9 cellular contexts compared by ENCODE assay signal in genomic region chr5:76083555-76084495, GRCh38. TPM values are rescaled to one million over a fixed set of nuclear protein-coding genes. Genes with fewer than 3 reads are reported as not detected.
DNase-seq lines count a peak whose midpoint lies in the region; ATAC-seq and TF ChIP-seq lines count a peak whose summit lies in the region.
"Had no signal": no experiment of that assay in that cellular context is flagged by ENCODE, and none has a peak within 500 bp of the region (broad histone marks: within the 10 kb centered on the region; RNA-seq: fewer than 3 reads in every experiment).

No MANE protein-coding gene starts in this region.

- H3K27ac Mint-ChIP-seq in activated naive CD4-positive, alpha-beta T cell treated with anti-CD3 and anti-CD28 coated beads, Interleukin-2, amount 50 U/mL, for 24 hours, result no peak overlapping the region

- no peak overlapping the region for H2AFZ ChIP-seq in mesenchymal stem cell (ENCODE audit: low read depth, low read length)

- no peak overlapping the region for H3K18ac ChIP-seq in mesenchymal stem cell (ENCODE audit: low read depth in 1 of 2, low read length in 2 of 2)

- WGBS in mesenchymal stem cell, result under 1% methylated on average over 45 of the region's 50 CpGs

- no peak overlapping the region for H3K9ac ChIP-seq in HUES48 (ENCODE audit: low read depth, low read length)
- H3K9ac ChIP-seq in mesenchymal stem cell (ENCODE audit: low read length), result no peak overlapping the region

- H3K4me1 Mint-ChIP-seq in activated naive CD4-positive, alpha-beta T cell treated with anti-CD3 and anti-CD28 coated beads, Interleukin-2, amount 50 U/mL, for 24 hours, result peaks cover 27% of the 10 kb centered on the region

- DNase-seq in BE2C, result peak; percentile 15
- DNase-seq in mesenchymal stem cell, result no peak
- DNase-seq in stimulated activated naive CD4-positive, alpha-beta T cell treated with Interleukin-2 at 50 U/mL for 16 hours (lab: John Stamatoyannopoulos, UW), result no peak

- no peaks in the 10 kb centered on the region for H3K79me1 ChIP-seq in mesenchymal stem cell (replicated peaks; ENCODE audit: low read length, poor library complexity, severe bottlenecking)

- ATAC-seq in HG03565 (IDR thresholded peaks at IDR 0.05; ENCODE audit: unreplicated experiment), result no peak
- ATAC-seq in HG02840 (IDR thresholded peaks at IDR 0.05; ENCODE audit: low FRiP score, unreplicated experiment), result no peak
- ATAC-seq in HG03039 (IDR thresholded peaks at IDR 0.05; ENCODE audit: unreplicated experiment), result no peak

- no peaks in the 10 kb centered on the region for H3K9me3 Mint-ChIP-seq in activated naive CD4-positive, alpha-beta T cell treated with anti-CD3 and anti-CD28 coated beads, Interleukin-2, amount 50 U/mL, for 24 hours

- no peaks in the 10 kb centered on the region for H3K4me1 ChIP-seq in BE2C
- H3K4me1 ChIP-seq in HUES48 (ENCODE audit: control insufficient read depth, insufficient read depth, low read length), result peaks cover 24% of the 10 kb centered on the region
- peaks cover 27% of the 10 kb centered on the region for H3K4me1 ChIP-seq in mesenchymal stem cell (ENCODE audit: control insufficient read depth, insufficient read depth, low read depth, low read length)

- H3K4me3 Mint-ChIP-seq in activated naive CD4-positive, alpha-beta T cell treated with anti-CD3 and anti-CD28 coated beads, Interleukin-2, amount 50 U/mL, for 24 hours, result peak overlapping the region; percentile 78

- no peak overlapping the region for H3K23ac ChIP-seq in mesenchymal stem cell (ENCODE audit: low read length in 2 of 2)

- peaks cover 43% of the 10 kb centered on the region for H3K27me3 Mint-ChIP-seq in activated naive CD4-positive, alpha-beta T cell treated with anti-CD3 and anti-CD28 coated beads, Interleukin-2, amount 50 U/mL, for 24 hours

- H3K27ac ChIP-seq in HUES48 (ENCODE audit: low read depth, low read length) (peak overlapping the region; percentile 50), mesenchymal stem cell (ENCODE audit: low read length, poor library complexity, severe bottlenecking) (no peak overlapping the region)
- H3K27ac ChIP-seq: SJSA1 had no signal

- H3K4me3 ChIP-seq in BE2C (ENCODE audit: low read depth, low read length) (peak overlapping the region; percentile 21), HUES48 (ENCODE audit: low read depth, low read length) (peak overlapping the region; percentile 58), mesenchymal stem cell (ENCODE audit: insufficient read depth in 1 of 2, low read depth in 1 of 2, low read length in 2 of 2) (no peak overlapping the region)
- H3K4me3 ChIP-seq: SJSA1 had no signal

- H3K14ac ChIP-seq in mesenchymal stem cell (ENCODE audit: low read length in 2 of 2), result no peak overlapping the region

- H3K9me3 ChIP-seq in BE2C (no peaks in the 10 kb centered on the region), HUES48 (ENCODE audit: control insufficient read depth, insufficient read depth, low read length) (no peaks in the 10 kb centered on the region), mesenchymal stem cell (ENCODE audit: control insufficient read depth, low read length) (no peaks in the 10 kb centered on the region)
- H3K9me3 ChIP-seq: SJSA1 had no signal

- H3K4me2 ChIP-seq in mesenchymal stem cell (ENCODE audit: low read length, poor library complexity, severe bottlenecking), result peak overlapping the region; percentile 82

- no peak overlapping the region for H4K91ac ChIP-seq in mesenchymal stem cell (ENCODE audit: low read length)

- H2AK5ac ChIP-seq in mesenchymal stem cell (ENCODE audit: low read length, severe bottlenecking), result no peak overlapping the region

- no peak for TF ChIP-seq CTCF in BE2C (IDR thresholded peaks at IDR 0.05; ENCODE audit: low read depth, low read length)

- no peaks in the 10 kb centered on the region for H3K36me3 Mint-ChIP-seq in activated naive CD4-positive, alpha-beta T cell treated with anti-CD3 and anti-CD28 coated beads, Interleukin-2, amount 50 U/mL, for 24 hours

- H3K27me3 ChIP-seq in BE2C (peaks cover 55% of the 10 kb centered on the region), HUES48 (ENCODE audit: control insufficient read depth, insufficient read depth, low read length) (peaks cover 86% of the 10 kb centered on the region), mesenchymal stem cell (ENCODE audit: control insufficient read depth in 1 of 2, insufficient read depth in 1 of 2, low read length in 2 of 2) (peaks cover 61 to 78% of the 10 kb centered on the region in 2 experiments)

- no peak overlapping the region for H2BK12ac ChIP-seq in mesenchymal stem cell (ENCODE audit: low read length in 2 of 2)

- H2BK5ac ChIP-seq in mesenchymal stem cell (ENCODE audit: low read depth, low read length, poor library complexity, severe bottlenecking), result no peak overlapping the region

- H2BK15ac ChIP-seq in mesenchymal stem cell (ENCODE audit: low read depth, poor library complexity, severe bottlenecking), result no peak overlapping the region

- H2BK120ac ChIP-seq in mesenchymal stem cell (ENCODE audit: low read depth, low read length), result no peak overlapping the region

- H4K8ac ChIP-seq in mesenchymal stem cell (ENCODE audit: low read length), result no peak overlapping the region

- no peak overlapping the region for H3K4ac ChIP-seq in mesenchymal stem cell (ENCODE audit: low read depth in 1 of 2, low read length in 2 of 2)

- H3K36me3 ChIP-seq in BE2C, result no peaks in the 10 kb centered on the region
- H3K36me3 ChIP-seq in HUES48 (ENCODE audit: control insufficient read depth, insufficient read depth, low read length), result no peaks in the 10 kb centered on the region
- H3K36me3 ChIP-seq in mesenchymal stem cell (ENCODE audit: control insufficient read depth in 1 of 2, insufficient read depth in 2 of 2, low read depth in 1 of 2, low read length in 2 of 2), result no peaks in the 10 kb centered on the region
- H3K36me3 ChIP-seq: SJSA1 had no signal

RNA-seq across cellular contexts. Expression of gene SV2C, which starts 0.6 kb away (rescaled TPM):
- polyA plus RNA-seq in BE2C (2012; ENCODE audit: insufficient read depth, insufficient read length, low read depth), result 0.43 TPM
- not detected for polyA plus RNA-seq in mesenchymal stem cell (2013, experiment 1 of 2)
- not detected for polyA plus RNA-seq in mesenchymal stem cell (2013, experiment 2 of 2)

Comparison
In these comparisons a context has a peak if more than half of its experiments do, and no peak if none do; other contexts are left out.
1. H3K4me3 ChIP-seq: peak in BE2C (single experiment) and HUES48 (single experiment); none in mesenchymal stem cell (0 of 2).